ENCODE assay signal across 32 cellular contexts in genomic region chr1:112308716-112309115, GRCh38.
"Had no signal": no experiment of that assay in that cellular context is flagged by ENCODE, and none has a peak within 500 bp of the region (broad histone marks: within the 10 kb centered on the region; RNA-seq: fewer than 3 reads in every experiment).

No MANE protein-coding gene starts in this region.

- H3K27ac ChIP-seq: body of pancreas, heart left ventricle had no signal

- H3K27ac Mint-ChIP-seq: activated CD4-positive, alpha-beta memory T cell treated with anti-CD3 and anti-CD28 coated beads, Interleukin-2, amount 10 ng/mL, durations not matched to agents 7 days and 5 days; activated CD4-positive, alpha-beta T cell treated with anti-CD3 and anti-CD28 coated beads, Interleukin-2, amount 10 ng/mL, durations not matched to agents 7 days and 5 days; activated naive CD8-positive, alpha-beta T cell; activated T-cell treated with anti-CD3 and anti-CD28 coated beads, Interleukin-2, amount 50 U/mL, for 24 hours; activated T-helper 17 cell treated with anti-CD3 and anti-CD28 coated beads, Interleukin-2, amount 50 U/mL, for 72 hours; effector memory CD8-positive, alpha-beta T cell; T-helper 17 cell; WTC11 had no signal

- H3K36me3 ChIP-seq: heart left ventricle had no signal

- H3K4me3 Mint-ChIP-seq: activated CD4-positive, alpha-beta memory T cell treated with anti-CD3 and anti-CD28 coated beads, Interleukin-2, amount 10 ng/mL, durations not matched to agents 7 days and 5 days; activated CD4-positive, alpha-beta T cell treated with anti-CD3 and anti-CD28 coated beads, Interleukin-2, amount 10 ng/mL, durations not matched to agents 7 days and 5 days; activated naive CD8-positive, alpha-beta T cell; activated T-cell treated with anti-CD3 and anti-CD28 coated beads, Interleukin-2, amount 50 U/mL, for 24 hours; activated T-helper 17 cell treated with anti-CD3 and anti-CD28 coated beads, Interleukin-2, amount 50 U/mL, for 72 hours; effector memory CD8-positive, alpha-beta T cell; T-helper 17 cell; WTC11 had no signal

- H3K27me3 ChIP-seq: body of pancreas had no signal

- H3K4me3 ChIP-seq: body of pancreas, heart left ventricle had no signal

- ATAC-seq: activated T-helper 17 cell treated with anti-CD3 and anti-CD28 coated beads, Interleukin-2, amount 50 U/mL, for 72 hours; body of pancreas; effector memory CD8-positive, alpha-beta T cell; esophagus mucosa; heart left ventricle; T-helper 17 cell; WTC11 had no signal

- H3K4me1 Mint-ChIP-seq: activated CD4-positive, alpha-beta memory T cell treated with anti-CD3 and anti-CD28 coated beads, Interleukin-2, amount 10 ng/mL, durations not matched to agents 7 days and 5 days; activated CD4-positive, alpha-beta T cell treated with anti-CD3 and anti-CD28 coated beads, Interleukin-2, amount 10 ng/mL, durations not matched to agents 7 days and 5 days; activated T-helper 17 cell treated with anti-CD3 and anti-CD28 coated beads, Interleukin-2, amount 50 U/mL, for 72 hours; T-helper 17 cell had no signal

- H3K9me3 ChIP-seq: body of pancreas, heart left ventricle had no signal

- H3K4me1 ChIP-seq: body of pancreas had no signal

- FAIRE-seq: colon, endometrium, frontal cortex had no signal

- DNase-seq: activated CD4-positive, alpha-beta memory T cell treated with anti-CD3 and anti-CD28 coated beads, Interleukin-2, amount 10 ng/mL, durations not matched to agents 7 days and 5 days; activated CD4-positive, alpha-beta T cell treated with anti-CD3 and anti-CD28 coated beads for 1 hour; activated CD4-positive, alpha-beta T cell treated with anti-CD3 and anti-CD28 coated beads for 4 hours; activated CD4-positive, alpha-beta T cell treated with anti-CD3 and anti-CD28 coated beads, Interleukin-2, amount 10 ng/mL, durations not matched to agents 7 days and 5 days; activated CD4-positive, alpha-beta T cell treated with anti-CD3 and anti-CD28 coated beads, Interleukin-2, amount 50 U/mL, for 4 hours; activated CD8-positive, alpha-beta memory T cell treated with anti-CD3 and anti-CD28 coated beads, Interleukin-2, amount 50 U/mL, for 48 hours; activated effector memory CD4-positive, alpha-beta T cell treated with Interleukin-2 at 50 U/mL for 16 hours; activated gamma-delta T cell treated with Interleukin-2 at 50 U/mL for 16 hours; activated naive CD4-positive, alpha-beta T cell treated with anti-CD3 and anti-CD28 coated beads, Interleukin-2, amount 50 U/mL, for 16 hours; activated naive CD4-positive, alpha-beta T cell treated with Interleukin-2 at 50 U/mL for 16 hours; activated T-cell treated with anti-CD3 and anti-CD28 coated beads for 4 hours; activated T-cell treated with anti-CD3 and anti-CD28 coated beads, Interleukin-2, amount 50 U/mL, for 24 hours; amniotic stem cell; aorta; body of pancreas; caudate nucleus; cortex of kidney; dermis blood vessel endothelial cell; effector CD4-positive, alpha-beta T cell; effector memory CD8-positive, alpha-beta T cell; foreskin fibroblast; glutamatergic neuron; heart left ventricle; T-helper 1 cell; T-helper 17 cell had no signal

- H3K36me3 Mint-ChIP-seq: activated naive CD8-positive, alpha-beta T cell; WTC11 had no signal

- H3K9me3 Mint-ChIP-seq: activated CD4-positive, alpha-beta memory T cell treated with anti-CD3 and anti-CD28 coated beads, Interleukin-2, amount 10 ng/mL, durations not matched to agents 7 days and 5 days; activated CD4-positive, alpha-beta T cell treated with anti-CD3 and anti-CD28 coated beads, Interleukin-2, amount 10 ng/mL, durations not matched to agents 7 days and 5 days; activated T-cell treated with anti-CD3 and anti-CD28 coated beads, Interleukin-2, amount 50 U/mL, for 24 hours; activated T-helper 17 cell treated with anti-CD3 and anti-CD28 coated beads, Interleukin-2, amount 50 U/mL, for 72 hours; effector memory CD8-positive, alpha-beta T cell; WTC11 had no signal
